In the genomic region with DNA sequence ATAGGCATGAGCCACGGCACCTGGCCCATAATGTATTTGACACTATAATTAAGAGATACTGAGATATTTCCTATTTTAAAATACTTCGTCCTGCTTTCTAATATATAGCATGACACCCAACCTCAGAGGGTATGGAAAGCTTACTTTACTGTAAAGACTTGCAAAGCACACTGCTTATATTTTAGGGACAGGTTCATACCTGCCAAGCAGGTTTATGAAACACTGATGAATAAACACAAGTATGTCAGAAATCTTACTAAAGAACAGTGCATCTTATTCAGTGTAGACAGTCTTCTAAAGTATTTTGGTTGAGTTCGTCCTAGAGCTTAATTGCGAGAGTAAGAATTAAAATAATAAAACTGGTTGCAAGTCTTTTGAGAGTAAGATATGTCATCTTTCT, we compare ENCODE assay signal across 1 cellular context.
TF ChIP-seq lines count a peak whose summit lies in the region.

No MANE protein-coding gene starts in this region.

TF ChIP-seq in H1, 55 proteins besides CTCF, POLR2A, EP300 and RAD21:
- TF ChIP-seq CHD7 (IDR thresholded peaks at IDR 0.05; ENCODE audit: insufficient replicate concordance, low read length) (no peak), NRF1 (IDR thresholded peaks at IDR 0.05; ENCODE audit: low read depth, low read length) (no peak), KDM1A (IDR thresholded peaks at IDR 0.05; ENCODE audit: borderline replicate concordance, low read length) (no peak), FOSL1 (IDR thresholded peaks at IDR 0.05; ENCODE audit: insufficient read depth, low read depth, low read length) (no peak), CHD2 (IDR thresholded peaks at IDR 0.05; ENCODE audit: low read length) (no peak), ZNF274 (IDR thresholded peaks at IDR 0.05; ENCODE audit: borderline replicate concordance, extremely low read depth, low read length) (no peak), CHD1 (IDR thresholded peaks at IDR 0.05; ENCODE audit: low read depth, low read length) (no peak), CBX8 (IDR thresholded peaks at IDR 0.05; ENCODE audit: borderline replicate concordance, low read depth, low read length) (no peak), CBX5 (IDR thresholded peaks at IDR 0.05; ENCODE audit: low read depth, low read length) (no peak), NANOG (IDR thresholded peaks at IDR 0.05; ENCODE audit: insufficient read depth, low read depth, low read length, poor library complexity, severe bottlenecking) (no peak), BRCA1 (IDR thresholded peaks at IDR 0.05; ENCODE audit: low read depth, low read length) (no peak), KDM4A (IDR thresholded peaks at IDR 0.05; ENCODE audit: low read depth, low read length, severe bottlenecking) (no peak), SIN3A (conservative IDR thresholded peaks at IDR 0.05 in 1 of 2, IDR thresholded peaks at IDR 0.05 in 1 of 2; ENCODE audit: low read depth in 1 of 2, low read length in 2 of 2) (no peak), TAF1 (IDR thresholded peaks at IDR 0.05; ENCODE audit: low read depth, low read length) (no peak), ATF2 (IDR thresholded peaks at IDR 0.05; ENCODE audit: low read length) (no peak), SUZ12 (IDR thresholded peaks at IDR 0.05; ENCODE audit: low read length) (no peak), HDAC2 (IDR thresholded peaks at IDR 0.05; ENCODE audit: borderline replicate concordance in 1 of 2, low read depth in 2 of 2, low read length in 2 of 2) (no peak), SIRT6 (IDR thresholded peaks at IDR 0.05; ENCODE audit: low read length) (no peak), HDAC6 (IDR thresholded peaks at IDR 0.05; ENCODE audit: low read depth, low read length) (no peak)
